In genomic region chr11:30360741-30361140, GRCh38 we compare ENCODE assay signal across 23 cellular contexts.
"Had no signal": no experiment of that assay in that cellular context is flagged by ENCODE, and none has a peak within 500 bp of the region (broad histone marks: within the 10 kb centered on the region; RNA-seq: fewer than 3 reads in every experiment).

No MANE protein-coding gene starts in this region.

- H3K4me1 ChIP-seq: colonic mucosa, parathyroid adenoma, prostate gland, testis, tibial nerve had no signal

- H3K36me3 ChIP-seq: colonic mucosa, esophagus muscularis mucosa, gastroesophageal sphincter, prostate gland, sigmoid colon, tibial nerve had no signal

- H3K9me3 ChIP-seq: colonic mucosa, esophagus muscularis mucosa, gastroesophageal sphincter, prostate gland, sigmoid colon, testis, tibial nerve had no signal

- H3K27ac ChIP-seq: colonic mucosa, esophagus muscularis mucosa, gastroesophageal sphincter, parathyroid adenoma, prostate gland, sigmoid colon, skin epidermis, testis, tibial nerve had no signal

- H3K27me3 ChIP-seq: colonic mucosa, esophagus muscularis mucosa, gastroesophageal sphincter, sigmoid colon, testis, tibial nerve had no signal

- H3K4me3 ChIP-seq: colonic mucosa, esophagus muscularis mucosa, gastroesophageal sphincter, lung, prostate gland, sigmoid colon, skin epidermis, testis, tibial nerve had no signal

- ATAC-seq: gastroesophageal sphincter; left cardiac atrium; left ventricle myocardium superior; stimulated activated naive B cell treated with anti-CD40 and anti-IgM and Interleukin-4, amounts not matched to agents 10 μg/mL and 1 μg/mL and 100 μg/mL, for 72 hours; stimulated activated naive CD8-positive, alpha-beta T cell treated with anti-CD3 and anti-CD28 coated beads, Interleukin-15, amount 100 ng/mL, for 72 hours had no signal

- DNase-seq: colonic mucosa; dermis blood vessel endothelial cell; glutamatergic neuron; islet precursor cell; left cardiac atrium; left ventricle myocardium superior; mesendoderm; naive B cell; nephron progenitor cell; retina; sigmoid colon; stimulated activated CD4-positive, alpha-beta T cell treated with anti-CD3 and anti-CD28 coated beads, Interleukin-2, amount 100 ng/mL, for 24 hours; stimulated activated CD4-positive, alpha-beta T cell treated with anti-CD3 and anti-CD28 coated beads, Interleukin-4, amount 100 ng/mL, for 4 hours; stimulated activated naive B cell treated with anti-CD40 and anti-IgM and Interleukin-4, amounts not matched to agents 10 μg/mL and 1 μg/mL and 100 μg/mL, for 72 hours; stimulated activated naive CD8-positive, alpha-beta T cell treated with anti-CD3 and anti-CD28 coated beads, Interleukin-15, amount 100 ng/mL, for 72 hours; testis had no signal
